In the genomic region with DNA sequence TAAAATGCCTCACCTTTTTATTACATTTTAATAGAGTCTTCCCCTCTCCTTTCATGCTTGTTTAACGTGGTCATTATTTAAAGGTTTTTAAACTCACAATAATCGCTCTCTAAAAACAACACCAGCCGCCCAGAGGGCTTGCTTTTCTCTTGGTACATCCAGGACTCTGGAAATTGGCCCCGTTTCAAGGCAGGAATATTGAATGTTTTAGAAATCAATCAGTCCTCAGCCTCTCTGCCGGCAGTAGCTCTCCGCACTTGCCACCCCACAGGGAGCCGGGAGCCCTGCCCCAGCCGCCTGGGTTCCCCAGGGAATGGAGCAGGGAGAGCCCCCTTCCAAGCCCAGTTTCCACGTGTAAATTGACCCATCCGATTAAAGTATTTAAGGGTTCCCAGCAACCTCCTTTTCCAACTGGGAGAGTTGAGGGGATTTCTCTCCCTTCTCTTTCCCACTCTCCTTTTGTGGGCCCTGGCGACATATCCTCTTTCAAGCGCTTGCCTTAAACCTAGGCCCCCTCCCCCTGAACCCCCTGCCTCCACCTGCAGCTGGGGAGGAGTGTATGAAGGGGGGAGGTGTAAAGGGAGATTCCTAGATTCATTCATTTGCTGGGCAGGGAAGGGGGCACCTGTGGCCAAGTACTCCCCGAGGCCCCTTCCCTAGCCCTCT, we compare ENCODE assay signal across 23 cellular contexts. TPM values are rescaled to one million over a fixed set of nuclear protein-coding genes. Genes with fewer than 3 reads are reported as not detected.
DNase-seq lines count a peak whose midpoint lies in the region; ATAC-seq and TF ChIP-seq lines count a peak whose summit lies in the region.
"Had no signal": no experiment of that assay in that cellular context is flagged by ENCODE, and none has a peak within 500 bp of the region (broad histone marks: within the 10 kb centered on the region; RNA-seq: fewer than 3 reads in every experiment).

No MANE protein-coding gene starts in this region.

- H3K36me3 Mint-ChIP-seq in WTC11, result no peaks in the 10 kb centered on the region
- peaks cover 8% of the 10 kb centered on the region for H3K36me3 Mint-ChIP-seq in stimulated activated memory B cell treated with anti-CD40 and anti-IgM and Interleukin-4, amounts not matched to agents 10 μg/mL and 1 μg/mL and 100 μg/mL, for 72 hours
- peaks cover 15% of the 10 kb centered on the region for H3K36me3 Mint-ChIP-seq in activated T-helper 1 cell treated with anti-CD3 and anti-CD28 coated beads, Interleukin-12 subunit alpha, Interleukin-12 subunit beta, Interleukin-2, Interleukin-4 antibody, amounts not matched to agents 30 ng/mL and 10 ng/mL and 1 ng/mL, durations not matched to agents 14 hours and 24 hours and 36 hours (ENCODE audit: low read depth)

- H3K4me1 ChIP-seq in tibial nerve, result peaks cover 0 to 37% (median 11%) of the 10 kb centered on the region in 4 donors

- intact Hi-C loops in activated T-helper 1 cell treated with anti-CD3 and anti-CD28 coated beads, Interleukin-12 subunit alpha, Interleukin-12 subunit beta, Interleukin-2, Interleukin-4 antibody, amounts not matched to agents 30 ng/mL and 10 ng/mL and 1 ng/mL, durations not matched to agents 14 hours and 24 hours and 36 hours (cut with micrococcal nuclease), result no loop called here

- TF ChIP-seq POLR2A in tibial nerve (IDR thresholded peaks at IDR 0.05), result no peak

- H3K4me1 Mint-ChIP-seq in WTC11, result peaks cover 49% of the 10 kb centered on the region
- peaks cover 40% of the 10 kb centered on the region for H3K4me1 Mint-ChIP-seq in stimulated activated memory B cell treated with anti-CD40 and anti-IgM and Interleukin-4, amounts not matched to agents 10 μg/mL and 1 μg/mL and 100 μg/mL, for 72 hours
- peaks cover 10% of the 10 kb centered on the region for H3K4me1 Mint-ChIP-seq in activated T-helper 1 cell treated with anti-CD3 and anti-CD28 coated beads, Interleukin-12 subunit alpha, Interleukin-12 subunit beta, Interleukin-2, Interleukin-4 antibody, amounts not matched to agents 30 ng/mL and 10 ng/mL and 1 ng/mL, durations not matched to agents 14 hours and 24 hours and 36 hours (ENCODE audit: low read depth)

- H3K27ac ChIP-seq in tibial nerve, result no peak overlapping the region
- H3K27ac ChIP-seq: cardiac muscle cell, right atrium auricular region, testis had no signal

- TF ChIP-seq CTCF in WTC11 (IDR thresholded peaks at IDR 0.05) (no peak), tibial nerve (IDR thresholded peaks at IDR 0.05) (no peak)

- no peak for TF ChIP-seq EP300 in tibial nerve (IDR thresholded peaks at IDR 0.05)

- no peak overlapping the region for H3K27ac Mint-ChIP-seq in WTC11
- H3K27ac Mint-ChIP-seq in stimulated activated memory B cell treated with anti-CD40 and anti-IgM and Interleukin-4, amounts not matched to agents 10 μg/mL and 1 μg/mL and 100 μg/mL, for 72 hours, result peak overlapping the region; percentile 0
- no peak overlapping the region for H3K27ac Mint-ChIP-seq in activated T-helper 1 cell treated with anti-CD3 and anti-CD28 coated beads, Interleukin-12 subunit alpha, Interleukin-12 subunit beta, Interleukin-2, Interleukin-4 antibody, amounts not matched to agents 30 ng/mL and 10 ng/mL and 1 ng/mL, durations not matched to agents 14 hours and 24 hours and 36 hours

- no peaks in the 10 kb centered on the region for H3K36me3 ChIP-seq in H7 (replicated peaks; ENCODE audit: control insufficient read depth, insufficient read depth, low read length)
- peaks cover 0 to 11% (median 0%) of the 10 kb centered on the region in 3 donors for H3K36me3 ChIP-seq in tibial nerve
- H3K36me3 ChIP-seq: cardiac muscle cell, right atrium auricular region had no signal

- H3K9me3 ChIP-seq in tibial nerve, result no peaks in the 10 kb centered on the region
- H3K9me3 ChIP-seq: right atrium auricular region, testis had no signal

- peaks cover 68% of the 10 kb centered on the region for H3K27me3 Mint-ChIP-seq in WTC11 (ENCODE audit: low read depth)
- peaks cover 79% of the 10 kb centered on the region for H3K27me3 Mint-ChIP-seq in stimulated activated memory B cell treated with anti-CD40 and anti-IgM and Interleukin-4, amounts not matched to agents 10 μg/mL and 1 μg/mL and 100 μg/mL, for 72 hours
- H3K27me3 Mint-ChIP-seq in activated T-helper 1 cell treated with anti-CD3 and anti-CD28 coated beads, Interleukin-12 subunit alpha, Interleukin-12 subunit beta, Interleukin-2, Interleukin-4 antibody, amounts not matched to agents 30 ng/mL and 10 ng/mL and 1 ng/mL, durations not matched to agents 14 hours and 24 hours and 36 hours (ENCODE audit: insufficient read depth), result peaks cover 59% of the 10 kb centered on the region

- CTCF ChIA-PET in WTC11 (lab: Charles Lee), result interaction anchor here (0.6 to 8.3 kb wide), 22 partner anchors 8 to 721 kb away, joined by 3 to 110 read pairs (median 5); partner anchors contain the start of genes ARMH3, KCNIP2 and NPM3

- ATAC-seq in WTC11, result no peak
- ATAC-seq in left lobe of liver, result peak; percentile 56
- ATAC-seq in stimulated activated memory B cell treated with anti-CD40 and anti-IgM and Interleukin-4, amounts not matched to agents 10 μg/mL and 1 μg/mL and 100 μg/mL, for 72 hours, result no peak
- ATAC-seq: Panc1 had no signal

- H3K27me3 ChIP-seq in H7 (ENCODE audit: control insufficient read depth, insufficient read depth, low read length), result peaks cover 49% of the 10 kb centered on the region
- H3K27me3 ChIP-seq in tibial nerve, result peaks cover 0 to 79% of the 10 kb centered on the region in 2 donors

- H3K4me3 Mint-ChIP-seq in WTC11, result peak overlapping the region; percentile 61
- H3K4me3 Mint-ChIP-seq in stimulated activated memory B cell treated with anti-CD40 and anti-IgM and Interleukin-4, amounts not matched to agents 10 μg/mL and 1 μg/mL and 100 μg/mL, for 72 hours, result no peak overlapping the region
- no peak overlapping the region for H3K4me3 Mint-ChIP-seq in activated T-helper 1 cell treated with anti-CD3 and anti-CD28 coated beads, Interleukin-12 subunit alpha, Interleukin-12 subunit beta, Interleukin-2, Interleukin-4 antibody, amounts not matched to agents 30 ng/mL and 10 ng/mL and 1 ng/mL, durations not matched to agents 14 hours and 24 hours and 36 hours

- H3K4me3 ChIP-seq in H7 (ENCODE audit: insufficient read depth, low read depth, low read length), result peak overlapping the region; percentile 8; the same call in 1 of the 2 replicates
- H3K4me3 ChIP-seq in tibial nerve, result no peak overlapping the region
- H3K4me3 ChIP-seq: right atrium auricular region, testis had no signal

- no peaks in the 10 kb centered on the region for H3K9me3 Mint-ChIP-seq in WTC11
- H3K9me3 Mint-ChIP-seq in stimulated activated memory B cell treated with anti-CD40 and anti-IgM and Interleukin-4, amounts not matched to agents 10 μg/mL and 1 μg/mL and 100 μg/mL, for 72 hours, result no peaks in the 10 kb centered on the region
- H3K9me3 Mint-ChIP-seq in activated T-helper 1 cell treated with anti-CD3 and anti-CD28 coated beads, Interleukin-12 subunit alpha, Interleukin-12 subunit beta, Interleukin-2, Interleukin-4 antibody, amounts not matched to agents 30 ng/mL and 10 ng/mL and 1 ng/mL, durations not matched to agents 14 hours and 24 hours and 36 hours, result no peaks in the 10 kb centered on the region

- peak; percentile 75 for DNase-seq in H7
- no peak for DNase-seq in WTC11 (ENCODE audit: low spot score)
- no peak for DNase-seq in left lobe of liver (ENCODE audit: low spot score)
- no peak for DNase-seq in effector CD8-positive, alpha-beta T cell (lab: John Stamatoyannopoulos, UW)
- no peak for DNase-seq in activated T-helper 1 cell treated with anti-CD3 and anti-CD28 coated beads, Interleukin-12 subunit alpha, Interleukin-12 subunit beta, Interleukin-2, Interleukin-4 antibody, amounts not matched to agents 30 ng/mL and 10 ng/mL and 1 ng/mL, durations not matched to agents 14 hours and 24 hours and 36 hours (ENCODE audit: low spot score)
- DNase-seq in tibial nerve (ENCODE audit: low spot score in 2 of 2), result no peak
- DNase-seq: activated CD4-positive, CD25-positive, alpha-beta regulatory T cell treated with anti-CD3 and anti-CD28 coated beads, Interleukin-2, amount 50 U/mL, for 72 hours; activated gamma-delta T cell treated with Interleukin-2 at 50 U/mL for 16 hours; AML-193; erythroblast; MM.1S; NCI-H146; occipital lobe; T-helper 9 cell; testis had no signal

- POLR2A ChIA-PET in WTC11 (lab: Charles Lee), result interaction anchor here (0.7 to 2.5 kb wide), 5 partner anchors 9 to 171 kb away, joined by 3 to 11 read pairs (median 6); partner anchors contain the start of genes NPM3 and OGA

- 29% methylated on average over 13 of the region's 13 CpGs for WGBS in tibial nerve, 2 donors

TF ChIP-seq in WTC11, 78 proteins besides CTCF, POLR2A, EP300 and RAD21:
- TF ChIP-seq EMX1 (CRISPR knock-in tag; IDR thresholded peaks at IDR 0.05) (no peak), CREB1 (CRISPR knock-in tag; IDR thresholded peaks at IDR 0.05) (no peak), ELF4 (CRISPR knock-in tag; IDR thresholded peaks at IDR 0.05; ENCODE audit: low read depth) (no peak), NR2C2 (CRISPR knock-in tag; IDR thresholded peaks at IDR 0.05) (no peak), SMAD4 (CRISPR knock-in tag; IDR thresholded peaks at IDR 0.05) (no peak)
TF ChIP-seq in WTC11: peak in this region for 0.

RNA-seq across cellular contexts. Expression of gene FGF8, which starts 1.9 kb away (rescaled TPM):
- total RNA-seq in H7 (2014; rRNA removed; shearing (Covaris generic)), result 43.0 and 59.8 TPM in 2 replicates
- total RNA-seq in WTC11 (2021), result 14.0 to 28.9 TPM (median 16.4 TPM) in 3 replicates
- not detected for total RNA-seq in left lobe of liver
- total RNA-seq in activated T-helper 1 cell treated with anti-CD3 and anti-CD28 coated beads, Interleukin-12 subunit alpha, Interleukin-12 subunit beta, Interleukin-2, Interleukin-4 antibody, amounts not matched to agents 30 ng/mL and 10 ng/mL and 1 ng/mL, durations not matched to agents 14 hours and 24 hours and 36 hours, result not detected in 2 replicates
- not detected for total RNA-seq in tibial nerve
- total RNA-seq: dermis microvascular lymphatic vessel endothelial cell, frontal cortex, H4, mononuclear cell, occipital lobe, right atrium auricular region had no signal

RNA-seq across cellular contexts. Expression of gene NPM3, which starts 9.2 kb away (rescaled TPM):
- 332 and 360 TPM in 2 replicates for total RNA-seq in H7 (2014; rRNA removed; shearing (Covaris generic))
- total RNA-seq in WTC11 (2021), result 223 to 260 TPM (median 229 TPM) in 3 replicates
- total RNA-seq in left lobe of liver, result 7.2 TPM
- total RNA-seq in activated T-helper 1 cell treated with anti-CD3 and anti-CD28 coated beads, Interleukin-12 subunit alpha, Interleukin-12 subunit beta, Interleukin-2, Interleukin-4 antibody, amounts not matched to agents 30 ng/mL and 10 ng/mL and 1 ng/mL, durations not matched to agents 14 hours and 24 hours and 36 hours, result 149 and 151 TPM in 2 replicates
- total RNA-seq in tibial nerve, result 10 to 100 TPM; 17.5 to 47.7 (median 30.1) TPM

RNA-seq across cellular contexts. Expression of gene OGA, which starts 44.2 kb away (rescaled TPM):
- 56.3 and 96.7 TPM in 2 replicates for total RNA-seq in H7 (2014; rRNA removed; shearing (Covaris generic))
- total RNA-seq in WTC11 (2021) (110 to 111 TPM (median 110 TPM) in 3 replicates), left lobe of liver (32.8 TPM), tibial nerve (100 to 1,000 TPM; 206 to 249 (median 224) TPM)
- total RNA-seq in activated T-helper 1 cell treated with anti-CD3 and anti-CD28 coated beads, Interleukin-12 subunit alpha, Interleukin-12 subunit beta, Interleukin-2, Interleukin-4 antibody, amounts not matched to agents 30 ng/mL and 10 ng/mL and 1 ng/mL, durations not matched to agents 14 hours and 24 hours and 36 hours, result 113 and 117 TPM in 2 replicates

Comparison
In these comparisons a context has a peak if more than half of its experiments do, and no peak if none do; other contexts are left out.
1. RNA of gene FGF8, which starts 1.9 kb away (total RNA-seq): 43.0 to 59.8 TPM in H7 and 14.0 to 28.9 TPM in WTC11; not detected in left lobe of liver (single experiment), not detected in activated T-helper 1 cell treated with anti-CD3 and anti-CD28 coated beads, Interleukin-12 subunit alpha, Interleukin-12 subunit beta, Interleukin-2, Interleukin-4 antibody, amounts not matched to agents 30 ng/mL and 10 ng/mL and 1 ng/mL, durations not matched to agents 14 hours and 24 hours and 36 hours and not detected in tibial nerve; every median in the first group is over 10 times any median in the second.